ENCODE assay signal across 21 cellular contexts in genomic region chr7:157358753-157359096, GRCh38. TPM values are rescaled to one million over a fixed set of nuclear protein-coding genes. Genes with fewer than 3 reads are reported as not detected.
DNase-seq lines count a peak whose midpoint lies in the region; ATAC-seq and TF ChIP-seq lines count a peak whose summit lies in the region.
"Had no signal": no experiment of that assay in that cellular context is flagged by ENCODE, and none has a peak within 500 bp of the region (broad histone marks: within the 10 kb centered on the region; RNA-seq: fewer than 3 reads in every experiment).

No MANE protein-coding gene starts in this region.

- intact Hi-C loops in MCF 10A (cut with micrococcal nuclease) (no loop called here), breast epithelium (cut with DNase I; ENCODE audit: low total_unique reads) (no loop called here), IMR-90 (cut with micrococcal nuclease) (no loop called here), tibial artery (cut with DNase I; ENCODE audit: low total_unique reads) (no loop called here)

- BruUV-seq in MCF 10A (replicated peaks; lab: Mats Ljungman, UMichigan) = TSS peak; percentile 44
- no TSS peak for BruUV-seq in IMR-90 (replicated peaks; lab: Mats Ljungman, UMichigan)

- H3K79me1 ChIP-seq in IMR-90 (ENCODE audit: low read depth in 1 of 2, low read length in 2 of 2) = peaks cover 4 to 80% of the 10 kb centered on the region in 2 experiments; a peak in 2 of 4 replicates

- TF ChIP-seq CTCF in MCF 10A (IDR thresholded peaks at IDR 0.05; ENCODE audit: unreplicated experiment) = no peak
- no peak for TF ChIP-seq CTCF in breast epithelium (IDR thresholded peaks at IDR 0.05)
- TF ChIP-seq CTCF in IMR-90 (conservative IDR thresholded peaks at IDR 0.05; ENCODE audit: low read depth, low read length) = no peak
- no peak for TF ChIP-seq CTCF in brain (conservative IDR thresholded peaks at IDR 0.05)
- TF ChIP-seq CTCF in nephron progenitor cell (IDR thresholded peaks at IDR 0.05) = no peak
- no peak for TF ChIP-seq CTCF in tibial artery (IDR thresholded peaks at IDR 0.05)

- no peak overlapping the region for H4K91ac ChIP-seq in IMR-90 (ENCODE audit: insufficient read depth, low read depth, low read length)

- no peak overlapping the region for H2BK120ac ChIP-seq in IMR-90 (ENCODE audit: low read depth, low read length)

- H3K27ac Mint-ChIP-seq in MCF 10A (ENCODE audit: low read depth, unreplicated experiment) (peak overlapping the region; percentile 61), brain (peak overlapping the region; percentile 31 to 86 (median 59)), nephron progenitor cell (no peak overlapping the region)

- H3K4me1 Mint-ChIP-seq in MCF 10A (ENCODE audit: insufficient read depth, unreplicated experiment) = peaks cover 37% of the 10 kb centered on the region
- H3K4me1 Mint-ChIP-seq in brain = peaks cover 60% of the 10 kb centered on the region
- peaks cover 63% of the 10 kb centered on the region for H3K4me1 Mint-ChIP-seq in nephron progenitor cell

- no peak overlapping the region for H3K14ac ChIP-seq in IMR-90 (replicated peaks; ENCODE audit: low read depth, low read length)

- no peaks in the 10 kb centered on the region for H3K9me3 ChIP-seq in breast epithelium
- no peaks in the 10 kb centered on the region for H3K9me3 ChIP-seq in IMR-90 (ENCODE audit: control insufficient read depth, insufficient read depth, low read length)
- no peaks in the 10 kb centered on the region for H3K9me3 ChIP-seq in skeletal muscle tissue (ENCODE audit: control insufficient read depth in 3 of 3, low read length in 3 of 3)
- no peaks in the 10 kb centered on the region for H3K9me3 ChIP-seq in tibial artery
- H3K9me3 ChIP-seq: HAP-1, ovary, SK-N-SH had no signal

- no peak overlapping the region for H4K8ac ChIP-seq in IMR-90 (ENCODE audit: low read depth in 2 of 2, low read length in 2 of 2)

- H2BK20ac ChIP-seq in IMR-90 (ENCODE audit: low read depth, low read length) = no peak overlapping the region

- no peaks in the 10 kb centered on the region for H3K36me3 ChIP-seq in breast epithelium
- H3K36me3 ChIP-seq in IMR-90 (ENCODE audit: control insufficient read depth, insufficient read depth, low read length) = peaks cover 35% of the 10 kb centered on the region
- peaks cover 18 to 21% (median 18%) of the 10 kb centered on the region in 3 donors for H3K36me3 ChIP-seq in skeletal muscle tissue (ENCODE audit: control insufficient read depth in 3 of 3, insufficient read depth in 3 of 3, low read length in 3 of 3)
- peaks cover 22 to 50% (median 34%) of the 10 kb centered on the region in 3 donors for H3K36me3 ChIP-seq in tibial artery
- H3K36me3 ChIP-seq: ovary had no signal

- in situ Hi-C loops in IMR-90 (cut with MboI; ENCODE audit: low sequenced_read_pairs) = no loop called here

- no peak overlapping the region for H3K9ac ChIP-seq in IMR-90 (ENCODE audit: low read depth, low read length)
- peak overlapping the region in 1 of 3 donors; percentile 20 for H3K9ac ChIP-seq in skeletal muscle tissue (ENCODE audit: low read depth in 1 of 3, low read length in 3 of 3)
- H3K9ac ChIP-seq: KMS-11, SK-N-SH had no signal

- H3K27ac ChIP-seq in breast epithelium (no peak overlapping the region), IMR-90 (ENCODE audit: insufficient read depth, low read length) (no peak overlapping the region), skeletal muscle tissue (ENCODE audit: low read depth, low read length) (peak overlapping the region; percentile 59), tibial artery (no peak overlapping the region)
- H3K27ac ChIP-seq: KMS-11, ovary had no signal

- H4K5ac ChIP-seq in IMR-90 (ENCODE audit: low read depth, low read length) = no peak overlapping the region

- no peak for DNase-seq in MCF 10A (ENCODE audit: unreplicated experiment)
- DNase-seq in breast epithelium (ENCODE audit: low spot score in 2 of 2) = no peak
- DNase-seq in IMR-90 = no peak
- no peak for DNase-seq in nephron progenitor cell
- DNase-seq in tibial artery = no peak
- DNase-seq: activated CD4-positive, alpha-beta T cell treated with anti-CD3 and anti-CD28 coated beads for 48 hours; activated T-cell treated with anti-CD3 and anti-CD28 coated beads, Interleukin-2, amount 50 U/mL, for 4 hours; AML-193; effector memory CD4-positive, alpha-beta T cell; naive B cell; NCI-H2081 treated with DMSO at 0.1 percent for 48 hours; NCI-H524 treated with DMSO at 0.1 percent for 48 hours; OCI-M1; ovary; SK-N-SH; stimulated activated CD4-positive, alpha-beta T cell treated with anti-CD3 and anti-CD28 coated beads, Interleukin-4, amount 100 ng/mL, for 4 hours had no signal

- no peak overlapping the region for H3K23ac ChIP-seq in IMR-90 (ENCODE audit: low read depth, low read length)

- no peaks in the 10 kb centered on the region for H3K9me3 Mint-ChIP-seq in MCF 10A (ENCODE audit: unreplicated experiment)
- no peaks in the 10 kb centered on the region for H3K9me3 Mint-ChIP-seq in brain
- no peaks in the 10 kb centered on the region for H3K9me3 Mint-ChIP-seq in nephron progenitor cell
- H3K9me3 Mint-ChIP-seq: activated T-cell treated with anti-CD3 and anti-CD28 coated beads, Interleukin-2, amount 50 U/mL, for 4 hours; naive B cell had no signal

- H3K9me1 ChIP-seq in IMR-90 (ENCODE audit: insufficient read depth, low read length) = peaks cover 31% of the 10 kb centered on the region

- no peak overlapping the region for H2BK15ac ChIP-seq in IMR-90 (ENCODE audit: low read depth, low read length)

- H3K36me3 Mint-ChIP-seq in MCF 10A (ENCODE audit: insufficient read depth, unreplicated experiment) (peaks cover 55% of the 10 kb centered on the region), brain (peaks cover 65% of the 10 kb centered on the region), nephron progenitor cell (ENCODE audit: low read depth) (peaks cover 50% of the 10 kb centered on the region)

- TF ChIP-seq RAD21 in IMR-90 (IDR thresholded peaks at IDR 0.05; ENCODE audit: low read length) = no peak

- no peak overlapping the region for H2AK9ac ChIP-seq in IMR-90 (replicated peaks; ENCODE audit: low read depth, low read length, poor library complexity)

- no peak overlapping the region for H2AFZ ChIP-seq in IMR-90 (replicated peaks; ENCODE audit: low read length, poor library complexity)

- no peak overlapping the region for H3K18ac ChIP-seq in IMR-90 (ENCODE audit: low read depth, low read length)

- H3K56ac ChIP-seq in IMR-90 (ENCODE audit: extremely low read depth, insufficient read depth, low read length) = no peak overlapping the region

- H3K4me3 ChIP-seq in breast epithelium = no peak overlapping the region
- H3K4me3 ChIP-seq in IMR-90 (ENCODE audit: insufficient read depth, low read depth, low read length) = no peak overlapping the region
- H3K4me3 ChIP-seq in skeletal muscle tissue (ENCODE audit: low read length in 3 of 3) = no peak overlapping the region
- H3K4me3 ChIP-seq in tibial artery = no peak overlapping the region
- H3K4me3 ChIP-seq: HAP-1, ovary, skin epidermis had no signal

- no peaks in the 10 kb centered on the region for H3K27me3 Mint-ChIP-seq in MCF 10A (ENCODE audit: insufficient read depth, unreplicated experiment)
- H3K27me3 Mint-ChIP-seq in brain = no peaks in the 10 kb centered on the region
- no peaks in the 10 kb centered on the region for H3K27me3 Mint-ChIP-seq in nephron progenitor cell (ENCODE audit: low read depth, poor library complexity)
- H3K27me3 Mint-ChIP-seq: naive B cell had no signal

- no peak overlapping the region for H2BK5ac ChIP-seq in IMR-90 (ENCODE audit: low read depth, low read length, poor library complexity, severe bottlenecking)

- H4K20me1 ChIP-seq in IMR-90 (ENCODE audit: insufficient read depth, low read length) = peaks cover 99% of the 10 kb centered on the region

- CTCF ChIA-PET in MCF 10A (lab: Yijun Ruan, JAX) (interaction anchor here (0.6 kb wide), 1 partner anchor 119 kb away, joined by 3 read pairs; no protein-coding TSS in a partner anchor), IMR-90 (lab: Yijun Ruan, JAX) (interaction anchor here (0.6 kb wide), 1 partner anchor 410 kb away, joined by 3 read pairs; no protein-coding TSS in a partner anchor)

- H3K4ac ChIP-seq in IMR-90 (ENCODE audit: low read depth, low read length) = no peak overlapping the region

- no peak overlapping the region for H3K4me3 Mint-ChIP-seq in MCF 10A (ENCODE audit: unreplicated experiment)
- H3K4me3 Mint-ChIP-seq in brain = no peak overlapping the region
- H3K4me3 Mint-ChIP-seq in nephron progenitor cell = no peak overlapping the region
- H3K4me3 Mint-ChIP-seq: activated T-cell treated with anti-CD3 and anti-CD28 coated beads, Interleukin-2, amount 50 U/mL, for 4 hours; naive B cell had no signal

- no peak overlapping the region for H2AK5ac ChIP-seq in IMR-90 (ENCODE audit: low read depth, low read length)

- H3K4me1 ChIP-seq in breast epithelium (peaks cover 7 to 8% of the 10 kb centered on the region in 2 donors), IMR-90 (ENCODE audit: control insufficient read depth, insufficient read depth, low read length) (peaks cover 20% of the 10 kb centered on the region), skeletal muscle tissue (ENCODE audit: control insufficient read depth in 3 of 3, insufficient read depth in 3 of 3, low read length in 3 of 3) (peaks cover 63 to 75% (median 67%) of the 10 kb centered on the region in 3 donors), tibial artery (peaks cover 0 to 56% (median 30%) of the 10 kb centered on the region in 4 donors)

- H3K4me2 ChIP-seq in IMR-90 (ENCODE audit: low read depth, low read length) = no peak overlapping the region
- H3K4me2 ChIP-seq: KMS-11, SK-N-SH had no signal

- POLR2A ChIA-PET in MCF 10A (lab: Yijun Ruan, JAX) = interaction anchor here (1.0 to 1.1 kb wide), 2 partner anchors 10 to 75 kb away, joined by 3 to 4 read pairs; no protein-coding TSS in a partner anchor
- POLR2A ChIA-PET in IMR-90 (lab: Charles Lee; ENCODE audit: unreplicated experiment) = no interaction called here

- ATAC-seq in IMR-90 (ENCODE audit: low read depth) = no peak
- ATAC-seq: activated T-cell treated with anti-CD3 and anti-CD28 coated beads, Interleukin-2, amount 50 U/mL, for 4 hours had no signal

- dilution Hi-C loops in IMR-90 (cut with HindIII; ENCODE audit: low sequenced_read_pairs, unreplicated experiment) = no loop called here

- no CpG with 5 or more reads among the region's 4 CpGs for WGBS in IMR-90 (ENCODE audit: extremely low coverage in 2 of 2, insufficient read length in 1 of 2), 2 experiments

- TF ChIP-seq POLR2A in breast epithelium (IDR thresholded peaks at IDR 0.05) (no peak), IMR-90 (IDR thresholded peaks at IDR 0.05; ENCODE audit: low read depth, low read length) (no peak)

- H3K27me3 ChIP-seq in breast epithelium (no peaks in the 10 kb centered on the region), IMR-90 (ENCODE audit: control insufficient read depth, insufficient read depth, low read length) (no peaks in the 10 kb centered on the region), skeletal muscle tissue (ENCODE audit: control insufficient read depth in 3 of 3, insufficient read depth in 3 of 3, low read length in 3 of 3) (no peaks in the 10 kb centered on the region), tibial artery (no peaks in the 10 kb centered on the region)
- H3K27me3 ChIP-seq: ovary had no signal

RNA-seq across cellular contexts. Expression of gene DNAJB6, which starts 21.9 kb away (rescaled TPM):
- total RNA-seq in MCF 10A (2022) (110 and 124 TPM in 2 replicates), breast epithelium (100 to 1,000 TPM in 2 of 3 donors, 10 to 100 TPM in 1; 73.8 to 136 (median 101) TPM), IMR-90 (2012; rRNA removed) (93.4 and 155 TPM in 2 replicates), skeletal muscle tissue (68.9 TPM)
- polyA plus RNA-seq in IMR-90 (2012; rRNA removed) (127 and 165 TPM in 2 replicates), brain (ENCODE audit: insufficient read depth, low read depth, low replicate concordance) (191 TPM)
- 56.9 and 61.4 TPM in 2 replicates for polyA plus RNA-seq in IMR-90 (2012; cell fraction: cytosol; rRNA removed)
- 52.2 and 98.8 TPM in 2 replicates for polyA plus RNA-seq in IMR-90 (2012; cell fraction: nucleus; rRNA removed; ENCODE audit: low replicate concordance)
